8 cellular contexts compared by ENCODE assay signal in genomic region chr17:75404739-75405364, GRCh38. TPM values are rescaled to one million over a fixed set of nuclear protein-coding genes. Genes with fewer than 3 reads are reported as not detected.
DNase-seq lines count a peak whose midpoint lies in the region; ATAC-seq and TF ChIP-seq lines count a peak whose summit lies in the region.

No MANE protein-coding gene starts in this region.

- no peaks in the 10 kb centered on the region for H3K36me3 ChIP-seq in esophagus squamous epithelium

- H3K9me3 Mint-ChIP-seq in activated T-cell treated with anti-CD3 and anti-CD28 coated beads, Interleukin-2, amount 50 U/mL, for 24 hours = no peaks in the 10 kb centered on the region
- H3K9me3 Mint-ChIP-seq in naive thymus-derived CD8-positive, alpha-beta T cell = no peaks in the 10 kb centered on the region

- 0% methylated on average over 9 to 14 of the region's 37 CpGs for WGBS in esophagus squamous epithelium, 2 donors

- H3K27ac ChIP-seq in esophagus squamous epithelium (peak overlapping the region; percentile 93 to 97 (median 96)), temporal lobe (ENCODE audit: low read depth, low read length) (peak overlapping the region; percentile 56)

- ATAC-seq in HG03045 (IDR thresholded peaks at IDR 0.05; ENCODE audit: unreplicated experiment) = peak; percentile 22
- peak; percentile 31 to 45 for ATAC-seq in naive thymus-derived CD8-positive, alpha-beta T cell

- no peaks in the 10 kb centered on the region for H3K27me3 Mint-ChIP-seq in activated T-cell treated with anti-CD3 and anti-CD28 coated beads, Interleukin-2, amount 50 U/mL, for 24 hours
- no peaks in the 10 kb centered on the region for H3K27me3 Mint-ChIP-seq in naive thymus-derived CD8-positive, alpha-beta T cell

- TF ChIP-seq CTCF in esophagus squamous epithelium (IDR thresholded peaks at IDR 0.05) = no peak

- DNase-seq in NCI-H1105 treated with DMSO at 0.1 percent for 48 hours (lab: John Stamatoyannopoulos, UW) (peak; percentile 29), NCI-H1105 (lab: John Stamatoyannopoulos, UW) (no peak), NCI-H82 (lab: John Stamatoyannopoulos, UW) (peak; percentile 73), esophagus squamous epithelium (lab: John Stamatoyannopoulos, UW) (no peak)
- peak; percentile 76 for DNase-seq in activated T-cell treated with anti-CD3 and anti-CD28 coated beads, Interleukin-2, amount 50 U/mL, for 24 hours
- DNase-seq in naive thymus-derived CD8-positive, alpha-beta T cell = peak; percentile 31 to 75 (median 54)

- no peaks in the 10 kb centered on the region for H3K9me3 ChIP-seq in esophagus squamous epithelium

- H3K4me1 ChIP-seq in esophagus squamous epithelium = peaks cover 5 to 51% (median 27%) of the 10 kb centered on the region in 3 donors

- TF ChIP-seq POLR2A in esophagus squamous epithelium (IDR thresholded peaks at IDR 0.05) = peak in 1 of 4 donors; percentile 0

- no peaks in the 10 kb centered on the region for H3K27me3 ChIP-seq in esophagus squamous epithelium

- intact Hi-C loops in esophagus squamous epithelium (cut with DNase I) = no loop called here

- peak overlapping the region; percentile 90 to 96 (median 93) for H3K4me3 ChIP-seq in esophagus squamous epithelium

- H3K4me1 Mint-ChIP-seq in activated T-cell treated with anti-CD3 and anti-CD28 coated beads, Interleukin-2, amount 50 U/mL, for 24 hours (ENCODE audit: low read depth) = peaks cover 44% of the 10 kb centered on the region
- peaks cover 18 to 58% (median 53%) of the 10 kb centered on the region in 4 donors for H3K4me1 Mint-ChIP-seq in naive thymus-derived CD8-positive, alpha-beta T cell

- H3K27ac Mint-ChIP-seq in activated T-cell treated with anti-CD3 and anti-CD28 coated beads, Interleukin-2, amount 50 U/mL, for 24 hours = peak overlapping the region; percentile 94
- H3K27ac Mint-ChIP-seq in naive thymus-derived CD8-positive, alpha-beta T cell = peak overlapping the region; percentile 88 to 97 (median 93)

- H3K4me3 Mint-ChIP-seq in activated T-cell treated with anti-CD3 and anti-CD28 coated beads, Interleukin-2, amount 50 U/mL, for 24 hours = peak overlapping the region; percentile 87
- peak overlapping the region; percentile 93 to 100 (median 96) for H3K4me3 Mint-ChIP-seq in naive thymus-derived CD8-positive, alpha-beta T cell

- POLR2A ChIA-PET in naive thymus-derived CD8-positive, alpha-beta T cell (lab: Charles Lee) = interaction anchor here (0.6 to 3.5 kb wide), 16 partner anchors 11 to 375 kb away, joined by 3 to 29 read pairs (median 8); partner anchors contain the start of genes ARMC7, GGA3, MIF4GD and MRPS7

- peaks cover 33% of the 10 kb centered on the region for H3K36me3 Mint-ChIP-seq in activated T-cell treated with anti-CD3 and anti-CD28 coated beads, Interleukin-2, amount 50 U/mL, for 24 hours (ENCODE audit: low read depth)
- H3K36me3 Mint-ChIP-seq in naive thymus-derived CD8-positive, alpha-beta T cell = peaks cover 0 to 5% (median 0%) of the 10 kb centered on the region in 3 donors

RNA-seq across cellular contexts. Expression of gene GRB2, which starts 0.6 kb away (rescaled TPM):
- total RNA-seq in esophagus squamous epithelium (100 to 1,000 TPM in 2 of 4 donors, 10 to 100 TPM in 2; 58.9 to 128 (median 107) TPM), temporal lobe (151 TPM)
- total RNA-seq in naive thymus-derived CD8-positive, alpha-beta T cell = 100 to 1,000 TPM; 143 to 145 TPM
- 100 to 1,000 TPM; 130 to 162 (median 154) TPM for polyA plus RNA-seq in naive thymus-derived CD8-positive, alpha-beta T cell

RNA-seq across cellular contexts. Expression of gene TMEM94, which starts 51.6 kb away (rescaled TPM):
- total RNA-seq in esophagus squamous epithelium (10 to 100 TPM; 19.3 to 56.5 (median 28.3) TPM), temporal lobe (20.7 TPM)
- total RNA-seq in naive thymus-derived CD8-positive, alpha-beta T cell = 100 to 1,000 TPM; 102 to 108 TPM
- polyA plus RNA-seq in naive thymus-derived CD8-positive, alpha-beta T cell = 10 to 100 TPM in 2 of 3 donors, 1 to 10 TPM in 1; 8.4 to 23.5 (median 11.5) TPM

Comparison
In these comparisons a context has a peak if more than half of its experiments do, and no peak if none do; other contexts are left out.
1. DNase-seq: peak in NCI-H1105 treated with DMSO at 0.1 percent for 48 hours (single experiment), NCI-H82 (single experiment), activated T-cell treated with anti-CD3 and anti-CD28 coated beads, Interleukin-2, amount 50 U/mL, for 24 hours (single experiment) and naive thymus-derived CD8-positive, alpha-beta T cell (10 of 10); none in NCI-H1105 (single experiment) and esophagus squamous epithelium (single experiment).